7 cellular contexts compared by ENCODE assay signal in genomic region chr14:101760138-101761011, GRCh38. TPM values are rescaled to one million over a fixed set of nuclear protein-coding genes. Genes with fewer than 3 reads are reported as not detected.
DNase-seq lines count a peak whose midpoint lies in the region; ATAC-seq and TF ChIP-seq lines count a peak whose summit lies in the region.

No MANE protein-coding gene starts in this region.

- no peaks in the 10 kb centered on the region for H3K27me3 ChIP-seq in mammary epithelial cell (ENCODE audit: insufficient read depth, low read length)
- H3K27me3 ChIP-seq in skeletal muscle satellite cell (ENCODE audit: control insufficient read depth, insufficient read depth, low read length): peaks cover 38% of the 10 kb centered on the region

- peak overlapping the region; percentile 99 for H2AFZ ChIP-seq in mammary epithelial cell (ENCODE audit: low read depth, low read length)

- peaks cover 11% of the 10 kb centered on the region for H3K4me1 Mint-ChIP-seq in WTC11

- peaks cover 69% of the 10 kb centered on the region for H3K27me3 Mint-ChIP-seq in WTC11 (ENCODE audit: low read depth)

- dilution Hi-C loops in mammary epithelial cell (cut with HindIII; ENCODE audit: low sequenced_read_pairs): no loop called here

- no peaks in the 10 kb centered on the region for H3K36me3 Mint-ChIP-seq in WTC11

- peak overlapping the region; percentile 82 for H3K4me2 ChIP-seq in mammary epithelial cell (ENCODE audit: insufficient read depth, low read depth, low read length)
- peak overlapping the region; percentile 70 for H3K4me2 ChIP-seq in skeletal muscle satellite cell (ENCODE audit: low read length)

- H3K4me3 Mint-ChIP-seq in WTC11: peak overlapping the region; percentile 60

- H3K4me3 ChIP-seq in mammary epithelial cell (replicated peaks in 1 of 3; ENCODE audit: insufficient read depth in 1 of 3, low read depth in 2 of 3, low read length in 3 of 3): peak overlapping the region; percentile 4 to 96 (median 31)
- peak overlapping the region; percentile 56 for H3K4me3 ChIP-seq in skeletal muscle satellite cell (ENCODE audit: low read length)

- H3K79me2 ChIP-seq in mammary epithelial cell (ENCODE audit: insufficient read depth, low read length): no peaks in the 10 kb centered on the region

- no peak overlapping the region for H3K27ac Mint-ChIP-seq in WTC11

- H3K9ac ChIP-seq in mammary epithelial cell (ENCODE audit: insufficient read depth, low read length) (peak overlapping the region; percentile 15), skeletal muscle satellite cell (ENCODE audit: low read depth, low read length) (no peak overlapping the region)

- no TSS peak for BruUV-seq in mammary epithelial cell (replicated peaks; lab: Mats Ljungman, UMichigan)

- H3K9me3 Mint-ChIP-seq in WTC11: no peaks in the 10 kb centered on the region

- intact Hi-C loops in mammary epithelial cell (cut with micrococcal nuclease): loop anchor here (1.0 to 2.0 kb wide), 3 partner anchors 29 to 188 kb away; no protein-coding TSS in a partner anchor

- DNase-seq in NCI-H2227 treated with DMSO at 0.1 percent for 48 hours (lab: John Stamatoyannopoulos, UW) (peak; percentile 95), WTC11 (ENCODE audit: low spot score) (peak; percentile 98), mammary epithelial cell (peak; percentile 95), iPS-NIHi11 (ENCODE audit: low spot score) (peak; percentile 97)

- CTCF ChIA-PET in WTC11 (lab: Charles Lee) (interaction anchor here (0.6 to 2.3 kb wide), 11 partner anchors 11 to 201 kb away, joined by 3 to 23 read pairs (median 6); no protein-coding TSS in a partner anchor), mammary epithelial cell (lab: Charles Lee; ENCODE audit: low non-redundant PET) (interaction anchor here (0.6 to 0.7 kb wide), 3 partner anchors 11 to 55 kb away, joined by 3 to 4 read pairs (median 4); no protein-coding TSS in a partner anchor)

- H3K4me1 ChIP-seq in mammary epithelial cell (ENCODE audit: insufficient read depth, low read length) (peaks cover 14% of the 10 kb centered on the region), skeletal muscle satellite cell (ENCODE audit: control insufficient read depth, insufficient read depth, low read length) (peaks cover 5% of the 10 kb centered on the region)

- H3K36me3 ChIP-seq in mammary epithelial cell (ENCODE audit: insufficient read depth, low read length): peaks cover 5% of the 10 kb centered on the region
- H3K36me3 ChIP-seq in skeletal muscle satellite cell (ENCODE audit: insufficient read depth, low read length): no peaks in the 10 kb centered on the region

- in situ Hi-C loops in mammary epithelial cell (cut with MboI; ENCODE audit: low sequenced_read_pairs in 2 of 2): no loop called here

- POLR2A ChIA-PET in WTC11 (lab: Charles Lee): interaction anchor here (0.5 to 1.7 kb wide), 3 partner anchors 10 to 197 kb away, joined by 3 to 5 read pairs (median 3); no protein-coding TSS in a partner anchor

- TF ChIP-seq CTCF in WTC11 (IDR thresholded peaks at IDR 0.05) (no peak), mammary epithelial cell (conservative IDR thresholded peaks at IDR 0.05 in 1 of 2, IDR thresholded peaks at IDR 0.05 in 1 of 2; ENCODE audit: extremely low read depth in 1 of 2, insufficient read depth in 1 of 2, low read depth in 1 of 2, low read length in 2 of 2) (no peak)

- H3K9me3 ChIP-seq in mammary epithelial cell (replicated peaks; ENCODE audit: insufficient read depth, low read length) (no peaks in the 10 kb centered on the region), skeletal muscle satellite cell (replicated peaks; ENCODE audit: low read length) (no peaks in the 10 kb centered on the region)

- no peaks in the 10 kb centered on the region for H4K20me1 ChIP-seq in mammary epithelial cell (ENCODE audit: insufficient read depth, low read length)

- 4% methylated on average over 15 of the region's 63 CpGs for WGBS in mammary epithelial cell (ENCODE audit: low coverage, missing lambda C conversion rate)

- ATAC-seq in GM18867 (IDR thresholded peaks at IDR 0.05; ENCODE audit: unreplicated experiment): peak; percentile 62
- peak; percentile 48 for ATAC-seq in HG03139 (IDR thresholded peaks at IDR 0.05; ENCODE audit: unreplicated experiment)
- peak; percentile 88 for ATAC-seq in WTC11

- peak overlapping the region; percentile 11 for H3K27ac ChIP-seq in mammary epithelial cell (ENCODE audit: insufficient read depth, low read depth, low read length)

TF ChIP-seq in WTC11, 78 proteins besides CTCF, POLR2A, EP300 and RAD21:
- TF ChIP-seq OVOL2 (CRISPR knock-in tag; IDR thresholded peaks at IDR 0.05; ENCODE audit: borderline replicate concordance) (no peak), GRHL2 (CRISPR knock-in tag; IDR thresholded peaks at IDR 0.05; ENCODE audit: insufficient replicate concordance, severe bottlenecking) (no peak), MAX (CRISPR knock-in tag; IDR thresholded peaks at IDR 0.05) (peak; percentile 72; the same call in 1 of the 2 replicates)

RNA-seq across cellular contexts. Expression of gene PPP2R5C, which starts 1.1 kb away (rescaled TPM):
- total RNA-seq in WTC11 (2021) (89.9 to 105 TPM (median 99.9 TPM) in 3 replicates), mammary epithelial cell (100 to 1,000 TPM in 1 of 2 donors, 10 to 100 TPM in 1; 85.0 to 110 TPM)
- 56.4 TPM for polyA plus RNA-seq in mammary epithelial cell
- polyA minus RNA-seq in mammary epithelial cell: 105 TPM
- total RNA-seq in skeletal muscle satellite cell (2012; rRNA removed): 77.8 and 85.4 TPM in 2 replicates

Comparison
In these comparisons a context has a peak if more than half of its experiments do, and no peak if none do; other contexts are left out.
1. Peak in every context shown above with its lines: DNase-seq, ATAC-seq, H3K4me3 ChIP-seq and H3K27ac ChIP-seq.